ENCODE assay signal across 8 cellular contexts in genomic region chrX:18426004-18426320, GRCh38. TPM values are rescaled to one million over a fixed set of nuclear protein-coding genes. Genes with fewer than 3 reads are reported as not detected.
DNase-seq lines count a peak whose midpoint lies in the region; ATAC-seq and TF ChIP-seq lines count a peak whose summit lies in the region.

No MANE protein-coding gene starts in this region.

- no peak overlapping the region for H3K14ac ChIP-seq in neuronal stem cell (ENCODE audit: low read length)

- H3K4me2 ChIP-seq in OCI-LY1 (ENCODE audit: low read length) (peak overlapping the region; percentile 72), neuronal stem cell (ENCODE audit: insufficient read depth, low read length, poor library complexity, severe bottlenecking) (peak overlapping the region; percentile 45)

- H3K79me2 ChIP-seq in OCI-LY1 (ENCODE audit: insufficient read depth, low read length): no peaks in the 10 kb centered on the region

- H3K36me3 ChIP-seq in OCI-LY1 (ENCODE audit: insufficient read depth, low read length) (no peaks in the 10 kb centered on the region), neuronal stem cell (replicated peaks in 1 of 2; ENCODE audit: control insufficient read depth in 2 of 2, insufficient read depth in 2 of 2, low read length in 2 of 2) (no peaks in the 10 kb centered on the region)

- no peak overlapping the region for H4K8ac ChIP-seq in neuronal stem cell (ENCODE audit: low read depth, low read length)

- H3K9ac ChIP-seq in OCI-LY1 (ENCODE audit: low read length) (peak overlapping the region; percentile 68), neuronal stem cell (ENCODE audit: low read depth, low read length, poor library complexity) (no peak overlapping the region)

- ATAC-seq in GM19351 (IDR thresholded peaks at IDR 0.05; ENCODE audit: unreplicated experiment): peak; percentile 7

- no peak overlapping the region for H2AK5ac ChIP-seq in neuronal stem cell (ENCODE audit: low read depth, low read length)

- peak overlapping the region; percentile 91 for H3K4me3 Mint-ChIP-seq in endothelial cell (ENCODE audit: unreplicated experiment)

- H3F3A ChIP-seq in OCI-LY1 (ENCODE audit: insufficient read depth, low read length): no peaks in the 10 kb centered on the region

- no peaks in the 10 kb centered on the region for H3K9me3 Mint-ChIP-seq in endothelial cell (ENCODE audit: unreplicated experiment)

- no peak overlapping the region for H3K27ac Mint-ChIP-seq in endothelial cell (ENCODE audit: unreplicated experiment)

- no peak overlapping the region for H2BK5ac ChIP-seq in neuronal stem cell (ENCODE audit: low read length)

- WGBS in neuronal stem cell (ENCODE audit: extremely low coverage in 2 of 2, insufficient read length in 2 of 2, insufficient replicate concordance in 1 of 2), 2 donors: no CpG with 5 or more reads among the region's 40 CpGs

- TF ChIP-seq CTCF in OCI-LY1 (IDR thresholded peaks at IDR 0.05; ENCODE audit: low read length): no peak
- TF ChIP-seq CTCF in endothelial cell (IDR thresholded peaks at IDR 0.05; ENCODE audit: unreplicated experiment): no peak

- no peaks in the 10 kb centered on the region for H3K27me3 Mint-ChIP-seq in endothelial cell (ENCODE audit: unreplicated experiment)

- no peak overlapping the region for H4K91ac ChIP-seq in neuronal stem cell (ENCODE audit: low read depth, low read length, poor library complexity)

- H3K4me3 ChIP-seq in OCI-LY1 (ENCODE audit: low read depth, low read length, poor library complexity, severe bottlenecking) (peak overlapping the region; percentile 77), neuronal stem cell (ENCODE audit: low read length in 2 of 2) (peak overlapping the region; percentile 54 to 85)

- H2AFZ ChIP-seq in OCI-LY1 (ENCODE audit: low read length) (no peak overlapping the region), neuronal stem cell (ENCODE audit: low read length) (peak overlapping the region; percentile 95)

- DNase-seq in endothelial cell (ENCODE audit: low spot score) (peak; percentile 14), neuronal stem cell (ENCODE audit: low spot score) (no peak), NCI-H446 (lab: John Stamatoyannopoulos, UW) (no peak), KG1 (lab: John Stamatoyannopoulos, UW) (no peak), erythroblast (lab: John Stamatoyannopoulos, UW) (no peak), middle frontal gyrus (ENCODE audit: extremely low spot score, low spot score) (no peak)

- no peak overlapping the region for H3K27ac ChIP-seq in OCI-LY1 (ENCODE audit: low read depth, low read length, poor library complexity, severe bottlenecking)
- H3K27ac ChIP-seq in neuronal stem cell (replicated peaks; ENCODE audit: low read length): no peak overlapping the region

- H3K4me1 Mint-ChIP-seq in endothelial cell (ENCODE audit: unreplicated experiment): peaks cover 9% of the 10 kb centered on the region

- no peak overlapping the region for H2BK15ac ChIP-seq in neuronal stem cell (ENCODE audit: low read length)

- H3K79me1 ChIP-seq in neuronal stem cell (ENCODE audit: low read depth, low read length): peaks cover 2% of the 10 kb centered on the region

- H3K4me1 ChIP-seq in OCI-LY1 (ENCODE audit: insufficient read depth, low read length, severe bottlenecking) (peaks cover 5% of the 10 kb centered on the region), neuronal stem cell (ENCODE audit: control insufficient read depth in 2 of 2, insufficient read depth in 1 of 2, low read depth in 1 of 2, low read length in 2 of 2) (no peaks in the 10 kb centered on the region)

- no peak for TF ChIP-seq POLR2A in erythroblast (IDR thresholded peaks at IDR 0.05; ENCODE audit: low read length)

- H3K9me3 ChIP-seq in OCI-LY1 (ENCODE audit: low read length) (no peaks in the 10 kb centered on the region), neuronal stem cell (replicated peaks in 1 of 2; ENCODE audit: control insufficient read depth in 2 of 2, insufficient read depth in 1 of 2, low read depth in 1 of 2, low read length in 2 of 2) (no peaks in the 10 kb centered on the region)

- no peak overlapping the region for H3K18ac ChIP-seq in neuronal stem cell (ENCODE audit: low read length)

- no peaks in the 10 kb centered on the region for H4K20me1 ChIP-seq in OCI-LY1 (ENCODE audit: insufficient read depth, low read length)

- H2BK120ac ChIP-seq in neuronal stem cell (ENCODE audit: low read depth, low read length): no peak overlapping the region

- no peaks in the 10 kb centered on the region for H3K9me2 ChIP-seq in OCI-LY1 (ENCODE audit: low read depth, low read length)

- H3K27me3 ChIP-seq in OCI-LY1 (ENCODE audit: insufficient read depth, low read length) (no peaks in the 10 kb centered on the region; the same call in 1 of the 2 replicates), neuronal stem cell (ENCODE audit: control insufficient read depth in 3 of 3, insufficient read depth in 3 of 3, low read depth in 1 of 3, low read length in 3 of 3) (peaks cover 0 to 5% (median 0%) of the 10 kb centered on the region in 3 experiments)

- H3K4ac ChIP-seq in neuronal stem cell (ENCODE audit: low read length): no peak overlapping the region

- no peak overlapping the region for H2BK12ac ChIP-seq in neuronal stem cell (ENCODE audit: low read length)

- H3K23ac ChIP-seq in neuronal stem cell (ENCODE audit: low read depth, low read length, poor library complexity): no peak overlapping the region

- no peaks in the 10 kb centered on the region for H3K36me3 Mint-ChIP-seq in endothelial cell (ENCODE audit: low read depth, unreplicated experiment)

RNA-seq across cellular contexts. Expression of gene CDKL5, which starts 0.6 kb away (rescaled TPM):
- total RNA-seq in endothelial cell (ENCODE audit: unreplicated experiment): 10.6 TPM
- 2.0 TPM for polyA plus RNA-seq in neuronal stem cell (2013, experiment 1 of 2)
- 2.0 TPM for polyA plus RNA-seq in neuronal stem cell (2013, experiment 2 of 2)
